ENCODE assay signal across 11 cellular contexts in the genomic region with DNA sequence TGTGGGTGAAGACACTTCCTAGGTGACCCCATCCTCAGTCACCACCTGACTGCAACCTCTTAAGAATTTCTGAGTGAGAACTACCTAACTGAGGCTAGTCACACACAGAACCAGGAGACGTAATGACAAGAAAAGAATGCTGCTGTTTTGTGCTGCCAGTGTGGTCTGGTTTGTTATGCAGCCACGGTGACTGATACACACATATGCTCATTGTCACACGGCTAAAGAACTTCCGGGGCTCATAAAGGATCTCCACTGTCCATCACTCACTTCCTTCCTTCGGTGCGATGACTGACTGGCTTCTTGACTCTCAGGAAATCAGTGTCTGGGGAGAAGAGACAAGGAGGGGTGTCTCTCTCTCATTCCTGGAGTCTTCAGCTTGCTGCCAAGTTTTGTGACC.
"Had no signal": no experiment of that assay in that cellular context is flagged by ENCODE, and none has a peak within 500 bp of the region (broad histone marks: within the 10 kb centered on the region; RNA-seq: fewer than 3 reads in every experiment).

No MANE protein-coding gene starts in this region.

- H2AFZ ChIP-seq: GM23248 had no signal

- H3K9ac ChIP-seq: GM23248, KMS-11 had no signal

- H3K4me1 Mint-ChIP-seq: IgD-negative memory B cell had no signal

- H3K4me3 ChIP-seq: GM23248, HAP-1 had no signal

- DNase-seq: GM23248, GOT3, H7, HFFc6, KBM-7 had no signal

- FAIRE-seq: HTR-8/SVneo had no signal

- ATAC-seq: HCT116 had no signal

- H3K27ac ChIP-seq: GM23248, HL-60, KMS-11 had no signal

- H3K4me2 ChIP-seq: KMS-11 had no signal

- H3K36me3 ChIP-seq: HAP-1 had no signal

- H3K4me1 ChIP-seq: HAP-1 had no signal

- H3K9me3 ChIP-seq: HAP-1 had no signal

- H3K27ac Mint-ChIP-seq: HFFc6 had no signal

- H3K4me3 Mint-ChIP-seq: HFFc6, IgD-negative memory B cell had no signal
